Comparison of ENCODE assay signal across 17 cellular contexts in the genomic region with DNA sequence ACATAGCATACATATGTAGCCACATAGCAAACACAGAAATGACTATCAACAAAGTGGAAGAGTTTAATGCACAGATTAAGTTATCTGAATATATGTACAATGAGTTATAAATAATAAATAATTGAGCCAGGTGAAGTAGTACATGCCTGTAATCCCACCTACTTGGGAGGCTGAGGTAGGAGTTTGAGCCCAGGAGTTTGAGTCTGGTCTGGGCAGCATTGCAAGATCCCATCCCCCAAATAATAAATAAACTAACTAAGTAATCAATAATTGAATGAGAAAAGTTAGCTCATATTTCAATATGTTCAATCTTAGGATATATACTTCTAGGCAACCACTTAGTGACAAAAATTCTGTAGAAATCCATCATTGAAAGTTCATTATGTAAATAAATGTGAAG. TPM values are rescaled to one million over a fixed set of nuclear protein-coding genes. Genes with fewer than 3 reads are reported as not detected.
DNase-seq lines count a peak whose midpoint lies in the region; ATAC-seq, FAIRE-seq and TF ChIP-seq lines count a peak whose summit lies in the region.
"Had no signal": no experiment of that assay in that cellular context is flagged by ENCODE, and none has a peak within 500 bp of the region (broad histone marks: within the 10 kb centered on the region; RNA-seq: fewer than 3 reads in every experiment).

No MANE protein-coding gene starts in this region.

- H3K27ac Mint-ChIP-seq in activated CD4-positive, alpha-beta memory T cell treated with anti-CD3 and anti-CD28 coated beads, Interleukin-2, amount 10 ng/mL, durations not matched to agents 7 days and 5 days: peak overlapping the region; percentile 86
- H3K27ac Mint-ChIP-seq in immature natural killer cell (peak overlapping the region; percentile 83 to 99 (median 94)), type B pancreatic cell (peak overlapping the region; percentile 78)

- H3K4me3 ChIP-seq in HepG2 (replicated peaks in 1 of 3; ENCODE audit: insufficient read depth in 1 of 3, low read depth in 2 of 3, low read length in 3 of 3) (no peak overlapping the region), right lobe of liver (no peak overlapping the region)

- H3K4me2 ChIP-seq in HepG2 (ENCODE audit: low read depth, low read length): peak overlapping the region; percentile 80; the same call in 1 of the 2 replicates

- ATAC-seq in HepG2: no peak
- ATAC-seq in right lobe of liver: no peak
- ATAC-seq in GM18502 (IDR thresholded peaks at IDR 0.05; ENCODE audit: poor library complexity, unreplicated experiment): no peak

- TF ChIP-seq CTCF in HepG2 (CRISPR knock-in tag; IDR thresholded peaks at IDR 0.05) (no peak), right lobe of liver (IDR thresholded peaks at IDR 0.05) (no peak), type B pancreatic cell (conservative IDR thresholded peaks at IDR 0.05) (no peak)

- no peaks in the 10 kb centered on the region for H3K27me3 Mint-ChIP-seq in activated CD4-positive, alpha-beta memory T cell treated with anti-CD3 and anti-CD28 coated beads, Interleukin-2, amount 10 ng/mL, durations not matched to agents 7 days and 5 days
- H3K27me3 Mint-ChIP-seq in immature natural killer cell (ENCODE audit: low read depth in 3 of 3) (no peaks in the 10 kb centered on the region), type B pancreatic cell (no peaks in the 10 kb centered on the region)

- CTCF ChIA-PET in HepG2 (lab: Yijun Ruan, JAX; ENCODE audit: low intra/inter-chr PET ratio, low total read pairs): no interaction called here
- CTCF ChIA-PET in activated CD4-positive, alpha-beta memory T cell treated with anti-CD3 and anti-CD28 coated beads, Interleukin-2, amount 10 ng/mL, durations not matched to agents 7 days and 5 days (lab: Charles Lee): no interaction called here

- peaks cover 74% of the 10 kb centered on the region for H3K4me1 Mint-ChIP-seq in activated CD4-positive, alpha-beta memory T cell treated with anti-CD3 and anti-CD28 coated beads, Interleukin-2, amount 10 ng/mL, durations not matched to agents 7 days and 5 days
- H3K4me1 Mint-ChIP-seq in immature natural killer cell: peaks cover 80 to 96% of the 10 kb centered on the region in 2 donors
- H3K4me1 Mint-ChIP-seq in type B pancreatic cell (ENCODE audit: unreplicated experiment): peaks cover 24% of the 10 kb centered on the region

- intact Hi-C loops in HepG2 (cut with micrococcal nuclease; ENCODE audit: unreplicated experiment) (no loop called here), right lobe of liver (cut with DNase I) (no loop called here)

- H3K27ac ChIP-seq in HepG2 (ENCODE audit: extremely low read length, insufficient read depth, low read length) (no peak overlapping the region), right lobe of liver (no peak overlapping the region)

- H3K36me3 Mint-ChIP-seq in activated CD4-positive, alpha-beta memory T cell treated with anti-CD3 and anti-CD28 coated beads, Interleukin-2, amount 10 ng/mL, durations not matched to agents 7 days and 5 days (ENCODE audit: low read depth): peaks cover 36% of the 10 kb centered on the region
- peaks cover 0 to 5% (median 0%) of the 10 kb centered on the region in 3 donors for H3K36me3 Mint-ChIP-seq in immature natural killer cell
- peaks cover 11% of the 10 kb centered on the region for H3K36me3 Mint-ChIP-seq in type B pancreatic cell

- no peak for DNase-seq in HepG2 (ENCODE audit: low spot score)
- DNase-seq in right lobe of liver: no peak
- DNase-seq in activated CD4-positive, alpha-beta memory T cell treated with anti-CD3 and anti-CD28 coated beads, Interleukin-2, amount 10 ng/mL, durations not matched to agents 7 days and 5 days: no peak
- no peak for DNase-seq in immature natural killer cell
- DNase-seq in type B pancreatic cell (ENCODE audit: extremely low spot score, unreplicated experiment): no peak
- no peak for DNase-seq in HPDE6-E6E7 (ENCODE audit: extremely low spot score)
- no peak for DNase-seq in RPMI8226
- DNase-seq: activated CD4-positive, alpha-beta T cell treated with anti-CD3 and anti-CD28 coated beads for 48 hours; amniotic stem cell; C1 segment of cervical spinal cord; dorsolateral prefrontal cortex; MV-4-11 had no signal

- peak overlapping the region; percentile 98 for H3K4me3 Mint-ChIP-seq in activated CD4-positive, alpha-beta memory T cell treated with anti-CD3 and anti-CD28 coated beads, Interleukin-2, amount 10 ng/mL, durations not matched to agents 7 days and 5 days
- peak overlapping the region; percentile 93 to 100 (median 98) for H3K4me3 Mint-ChIP-seq in immature natural killer cell
- peak overlapping the region; percentile 100 for H3K4me3 Mint-ChIP-seq in type B pancreatic cell

- peaks cover 0 to 2% of the 10 kb centered on the region in 2 experiments; a peak in 2 of 5 replicates for H3K36me3 ChIP-seq in HepG2 (replicated peaks in 1 of 2; ENCODE audit: control insufficient read depth in 1 of 2, insufficient read depth in 2 of 2, low read length in 2 of 2)
- no peaks in the 10 kb centered on the region for H3K36me3 ChIP-seq in right lobe of liver
- H3K36me3 ChIP-seq: right atrium auricular region had no signal

- FAIRE-seq in HepG2 (lab: Jason Lieb, UNC): no peak
- FAIRE-seq: islet of Langerhans had no signal

- BruUV-seq in HepG2 (replicated peaks; lab: Mats Ljungman, UMichigan): no TSS peak

- no peak for TF ChIP-seq EP300 in HepG2 (IDR thresholded peaks at IDR 0.05; ENCODE audit: low read depth in 2 of 2, low read length in 2 of 2)
- no peak for TF ChIP-seq EP300 in HepG2 (CRISPR knock-in tag; IDR thresholded peaks at IDR 0.05; ENCODE audit: borderline replicate concordance)

- TF ChIP-seq POLR2A in HepG2 (IDR thresholded peaks at IDR 0.05; ENCODE audit: insufficient read depth in 1 of 2, low read depth in 2 of 2, low read length in 2 of 2) (no peak), right lobe of liver (IDR thresholded peaks at IDR 0.05) (no peak)

- no peaks in the 10 kb centered on the region for H3K9me3 Mint-ChIP-seq in activated CD4-positive, alpha-beta memory T cell treated with anti-CD3 and anti-CD28 coated beads, Interleukin-2, amount 10 ng/mL, durations not matched to agents 7 days and 5 days
- H3K9me3 Mint-ChIP-seq in immature natural killer cell (no peaks in the 10 kb centered on the region), type B pancreatic cell (no peaks in the 10 kb centered on the region)

- no peak overlapping the region for H3K9ac ChIP-seq in HepG2 (ENCODE audit: insufficient read depth, low read depth, low read length)

- H3K4me1 ChIP-seq in HepG2 (ENCODE audit: insufficient read depth, low read length) (peaks cover 26% of the 10 kb centered on the region), right lobe of liver (peaks cover 0 to 16% (median 0%) of the 10 kb centered on the region in 4 donors)

- H3K9me3 ChIP-seq in HepG2 (ENCODE audit: low read length) (no peaks in the 10 kb centered on the region), right lobe of liver (no peaks in the 10 kb centered on the region)
- H3K9me3 ChIP-seq: right atrium auricular region had no signal

- TF ChIP-seq RAD21 in HepG2 (CRISPR knock-in tag; IDR thresholded peaks at IDR 0.05): no peak

- H3K27me3 ChIP-seq in HepG2 (ENCODE audit: control insufficient read depth in 1 of 2, insufficient read depth in 2 of 2, low read length in 2 of 2) (no peaks in the 10 kb centered on the region), right lobe of liver (no peaks in the 10 kb centered on the region)
- H3K27me3 ChIP-seq: dorsolateral prefrontal cortex, right atrium auricular region had no signal

- H4K20me1 ChIP-seq in HepG2 (ENCODE audit: insufficient read depth, low read length): no peaks in the 10 kb centered on the region

- in situ Hi-C loops in HepG2 (cut with HindIII; ENCODE audit: extremely low pct_ligation_motif_present, low pct_unique_long_range_greater_than_20kb): loop anchor here (25.0 kb wide), 1 partner anchor 292 kb away; no protein-coding TSS in a partner anchor

- H3K79me2 ChIP-seq in HepG2 (ENCODE audit: insufficient read depth, low read length): peaks cover 8% of the 10 kb centered on the region

- POLR2A ChIA-PET in HepG2 (lab: Yijun Ruan, JAX): no interaction called here
- POLR2A ChIA-PET in activated CD4-positive, alpha-beta memory T cell treated with anti-CD3 and anti-CD28 coated beads, Interleukin-2, amount 10 ng/mL, durations not matched to agents 7 days and 5 days (lab: Charles Lee): interaction anchor here (6.7 to 8.7 kb wide), 2 partner anchors 9 to 51 kb away, joined by 69 to 101 read pairs; no protein-coding TSS in a partner anchor

- no peak overlapping the region for H2AFZ ChIP-seq in HepG2 (ENCODE audit: low read length)

RNA-seq across cellular contexts. Expression of a gene that starts 1.7 kb away (rescaled TPM):
- 19.2 and 22.6 TPM in 2 replicates for total RNA-seq in HepG2 (2016; rRNA removed; fragmentation: Illumina TruSeq; extraction: Trizol)
- total RNA-seq in HepG2 (2016; cell fraction: cytosol; rRNA removed; fragmentation: Illumina TruSeq; extraction: Trizol; ENCODE audit: low read depth): 10.5 and 12.2 TPM in 2 replicates
- 20.3 and 22.0 TPM in 2 replicates for total RNA-seq in HepG2 (2016; cell fraction: insoluble cytoplasmic fraction; rRNA removed; fragmentation: Illumina TruSeq; extraction: Trizol)
- 14.9 and 16.2 TPM in 2 replicates for total RNA-seq in HepG2 (2016; cell fraction: membrane; rRNA removed; fragmentation: Illumina TruSeq; extraction: Trizol)
- 27.3 and 27.4 TPM in 2 replicates for total RNA-seq in HepG2 (2016; cell fraction: nucleus; rRNA removed; fragmentation: Illumina TruSeq; extraction: Trizol)
- polyA plus RNA-seq in HepG2 (2011; rRNA removed): 12.6 and 15.0 TPM in 2 replicates
- 6.0 and 6.2 TPM in 2 replicates for polyA plus RNA-seq in HepG2 (2011; cell fraction: cytosol; rRNA removed)
- 55.7 and 59.6 TPM in 2 replicates for polyA plus RNA-seq in HepG2 (2011; cell fraction: nucleus; rRNA removed)
- 15.3 and 16.1 TPM in 2 replicates for polyA plus RNA-seq in HepG2 (2012)
- 8.2 and 8.4 TPM in 2 replicates for polyA plus RNA-seq in HepG2 (2016; cell fraction: cytosol; fragmentation: Illumina TruSeq; extraction: Trizol; ENCODE audit: low read depth)
- 18.5 and 19.2 TPM in 2 replicates for polyA plus RNA-seq in HepG2 (2016; cell fraction: insoluble cytoplasmic fraction; fragmentation: Illumina TruSeq; extraction: Trizol; ENCODE audit: low read depth)
- polyA plus RNA-seq in HepG2 (2016; cell fraction: membrane; fragmentation: Illumina TruSeq; extraction: Trizol; ENCODE audit: low read depth): 9.8 TPM in 2 replicates
- polyA plus RNA-seq in HepG2 (2016; cell fraction: nucleus; fragmentation: Illumina TruSeq; extraction: Trizol; ENCODE audit: insufficient read depth, low read depth): 40.8 and 46.1 TPM in 2 replicates
- polyA minus RNA-seq in HepG2 (2011; rRNA and poly(A)+ RNA removed; ENCODE audit: low replicate concordance): 11.4 and 14.4 TPM in 2 replicates
- polyA minus RNA-seq in HepG2 (2011; cell fraction: cytosol; rRNA and poly(A)+ RNA removed): 6.8 and 7.5 TPM in 2 replicates
- polyA minus RNA-seq in HepG2 (2011; cell fraction: nucleus; rRNA and poly(A)+ RNA removed): 61.5 and 62.0 TPM in 2 replicates
- total RNA-seq in right lobe of liver: 10 to 100 TPM; 15.4 to 24.5 (median 19.8) TPM
- total RNA-seq in activated CD4-positive, alpha-beta memory T cell treated with anti-CD3 and anti-CD28 coated beads, Interleukin-2, amount 10 ng/mL, durations not matched to agents 7 days and 5 days: 100 to 1,000 TPM; 247 to 253 TPM
- polyA plus RNA-seq in immature natural killer cell: 100 to 1,000 TPM in 1 of 3 donors, 10 to 100 TPM in 2; 74.2 to 109 (median 86.3) TPM
- total RNA-seq in type B pancreatic cell (ENCODE audit: low replicate concordance): 21.9 and 50.4 TPM in 2 replicates

RNA-seq across cellular contexts. Expression of a gene that starts 15.9 kb away (rescaled TPM):
- total RNA-seq in HepG2 (2016; rRNA removed; fragmentation: Illumina TruSeq; extraction: Trizol) (13.3 and 18.0 TPM in 2 replicates), right lobe of liver (under 1 TPM in 1 of 6 experiments, not detected in 5; 0.49 TPM), type B pancreatic cell (ENCODE audit: low replicate concordance) (1.5 and 7.4 TPM in 2 replicates)
- 4.1 and 5.6 TPM in 2 replicates for total RNA-seq in HepG2 (2016; cell fraction: cytosol; rRNA removed; fragmentation: Illumina TruSeq; extraction: Trizol; ENCODE audit: low read depth)
- total RNA-seq in HepG2 (2016; cell fraction: insoluble cytoplasmic fraction; rRNA removed; fragmentation: Illumina TruSeq; extraction: Trizol): 13.4 and 17.1 TPM in 2 replicates
- 9.9 and 12.6 TPM in 2 replicates for total RNA-seq in HepG2 (2016; cell fraction: membrane; rRNA removed; fragmentation: Illumina TruSeq; extraction: Trizol)
- 7.2 and 8.3 TPM in 2 replicates for total RNA-seq in HepG2 (2016; cell fraction: nucleus; rRNA removed; fragmentation: Illumina TruSeq; extraction: Trizol)
- polyA plus RNA-seq in HepG2 (2011; rRNA removed) (2.1 and 3.4 TPM in 2 replicates), immature natural killer cell (1 to 10 TPM in 1 of 3 donors, under 1 TPM in 1, not detected in 1; 0.22 to 2.1 TPM)
- 2.4 and 3.1 TPM in 2 replicates for polyA plus RNA-seq in HepG2 (2011; cell fraction: cytosol; rRNA removed)
- 1.5 and 2.4 TPM in 2 replicates for polyA plus RNA-seq in HepG2 (2011; cell fraction: nucleus; rRNA removed)
- 1.7 TPM in 2 replicates for polyA plus RNA-seq in HepG2 (2012)
- 0.91 and 1.1 TPM in 2 replicates for polyA plus RNA-seq in HepG2 (2016; cell fraction: cytosol; fragmentation: Illumina TruSeq; extraction: Trizol; ENCODE audit: low read depth)
- polyA plus RNA-seq in HepG2 (2016; cell fraction: insoluble cytoplasmic fraction; fragmentation: Illumina TruSeq; extraction: Trizol; ENCODE audit: low read depth): 11.6 and 12.0 TPM in 2 replicates
- polyA plus RNA-seq in HepG2 (2016; cell fraction: membrane; fragmentation: Illumina TruSeq; extraction: Trizol; ENCODE audit: low read depth): 2.7 and 3.7 TPM in 2 replicates
- 14.1 and 14.6 TPM in 2 replicates for polyA plus RNA-seq in HepG2 (2016; cell fraction: nucleus; fragmentation: Illumina TruSeq; extraction: Trizol; ENCODE audit: insufficient read depth, low read depth)
- polyA minus RNA-seq in HepG2 (2011; rRNA and poly(A)+ RNA removed; ENCODE audit: low replicate concordance): 4.2 and 4.6 TPM in 2 replicates
- 3.3 and 6.2 TPM in 2 replicates for polyA minus RNA-seq in HepG2 (2011; cell fraction: cytosol; rRNA and poly(A)+ RNA removed)
- polyA minus RNA-seq in HepG2 (2011; cell fraction: nucleus; rRNA and poly(A)+ RNA removed): 6.3 and 7.2 TPM in 2 replicates
- total RNA-seq in activated CD4-positive, alpha-beta memory T cell treated with anti-CD3 and anti-CD28 coated beads, Interleukin-2, amount 10 ng/mL, durations not matched to agents 7 days and 5 days: under 1 TPM; 0.15 to 0.20 TPM
- total RNA-seq: HT-29, mononuclear cell had no signal
